Comparison of ENCODE assay signal across 12 cellular contexts in the genomic region with DNA sequence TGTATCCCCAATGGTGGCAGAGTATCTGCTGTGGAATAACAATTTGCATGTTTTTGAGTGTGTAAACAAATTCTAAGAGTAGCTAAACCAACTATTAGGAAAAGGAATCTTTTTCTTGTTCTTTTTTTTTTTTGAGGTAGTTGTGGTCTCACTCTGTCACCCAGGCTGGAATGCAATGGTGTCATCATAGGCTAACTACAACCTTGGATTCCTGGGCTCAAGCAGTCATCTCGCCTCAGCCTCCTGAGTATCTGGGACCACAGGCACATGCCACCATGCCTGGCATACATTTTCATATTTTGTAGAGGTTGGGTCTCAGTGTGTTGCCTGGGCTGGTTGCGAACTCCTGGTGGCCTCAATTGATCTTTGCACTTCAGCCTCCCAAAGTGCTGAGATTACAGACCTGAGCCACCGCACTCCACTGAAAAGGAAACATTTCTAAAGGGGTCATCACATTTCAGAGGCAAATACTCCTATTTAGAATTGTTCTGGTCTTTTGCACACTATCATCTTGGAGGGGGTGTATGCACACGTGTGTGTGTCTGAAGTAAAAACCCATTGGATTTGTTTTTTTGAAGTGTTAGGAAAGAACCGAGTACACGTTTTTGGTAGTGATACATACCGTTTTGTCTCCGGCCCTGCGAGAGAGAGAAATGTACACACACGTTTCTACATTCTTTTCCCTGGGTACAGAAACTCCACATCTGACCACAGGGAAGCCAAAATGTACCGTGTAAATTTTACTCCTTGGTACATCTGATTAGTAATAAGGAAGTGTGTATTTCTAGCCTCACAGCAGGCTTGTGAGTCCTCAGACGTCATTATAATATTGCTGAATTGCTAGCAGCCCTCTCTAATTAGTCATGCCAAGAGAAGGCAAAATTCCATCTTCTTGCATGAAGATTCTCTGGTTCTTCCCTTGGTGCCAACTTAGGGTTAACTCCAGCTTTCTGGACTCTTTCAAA.
DNase-seq lines count a peak whose midpoint lies in the region; ATAC-seq lines count a peak whose summit lies in the region.
"Had no signal": no experiment of that assay in that cellular context is flagged by ENCODE, and none has a peak within 500 bp of the region (broad histone marks: within the 10 kb centered on the region; RNA-seq: fewer than 3 reads in every experiment).

No MANE protein-coding gene starts in this region.

- no peak for ATAC-seq in stimulated activated naive CD8-positive, alpha-beta T cell treated with anti-CD3 and anti-CD28 coated beads, Interleukin-15, Interleukin-2, amounts not matched to agents 100 U/mL and 50 U/mL, for 24 hours
- peak; percentile 32 for ATAC-seq in left colon
- no peak for ATAC-seq in HG03442 (IDR thresholded peaks at IDR 0.05; ENCODE audit: unreplicated experiment)
- ATAC-seq: activated naive CD4-positive, alpha-beta T cell treated with anti-CD3 and anti-CD28 coated beads, Interleukin-2, amount 50 U/mL, for 72 hours had no signal

- H3K9me3 Mint-ChIP-seq in stimulated activated naive CD8-positive, alpha-beta T cell treated with anti-CD3 and anti-CD28 coated beads, Interleukin-15, Interleukin-2, amounts not matched to agents 100 ng/mL and 50 ng/mL, for 24 hours: no peaks in the 10 kb centered on the region

- H3K36me3 ChIP-seq in adipocyte (ENCODE audit: control insufficient read depth, insufficient read depth, low read length, severe bottlenecking): no peaks in the 10 kb centered on the region

- peaks cover 51% of the 10 kb centered on the region for H3K4me1 ChIP-seq in adipocyte (ENCODE audit: control insufficient read depth, insufficient read depth, low read length)

- peaks cover 39% of the 10 kb centered on the region for H3K36me3 Mint-ChIP-seq in stimulated activated naive CD8-positive, alpha-beta T cell treated with anti-CD3 and anti-CD28 coated beads, Interleukin-15, Interleukin-2, amounts not matched to agents 100 ng/mL and 50 ng/mL, for 24 hours (ENCODE audit: low read depth)

- no peaks in the 10 kb centered on the region for H3K27me3 ChIP-seq in adipocyte (replicated peaks; ENCODE audit: control insufficient read depth, insufficient read depth, low read length)

- H3K9me3 ChIP-seq in adipocyte (ENCODE audit: control insufficient read depth, low read length): no peaks in the 10 kb centered on the region

- H3K4me3 ChIP-seq in adipocyte (ENCODE audit: low read length): peak overlapping the region; percentile 35

- DNase-seq in stimulated activated naive CD8-positive, alpha-beta T cell treated with anti-CD3 and anti-CD28 coated beads, Interleukin-15, Interleukin-2, amounts not matched to agents 100 U/mL and 50 U/mL, for 24 hours: no peak
- DNase-seq in adipocyte (ENCODE audit: low read depth) (peak; percentile 78), left colon (no peak), NCI-H1048 (lab: John Stamatoyannopoulos, UW) (no peak), activated gamma-delta T cell (lab: John Stamatoyannopoulos, UW) (no peak)
- no peak for DNase-seq in stimulated activated CD4-positive, alpha-beta T cell treated with anti-CD3 and anti-CD28 coated beads, Interleukin-4, amount 100 ng/mL, for 4 hours
- DNase-seq: H7, NCI-H345, occipital lobe had no signal

- intact Hi-C loops in left colon (cut with DNase I, micrococcal nuclease): no loop called here

- H3K27ac Mint-ChIP-seq in stimulated activated naive CD8-positive, alpha-beta T cell treated with anti-CD3 and anti-CD28 coated beads, Interleukin-15, Interleukin-2, amounts not matched to agents 100 ng/mL and 50 ng/mL, for 24 hours: peak overlapping the region; percentile 29

- H3K4me1 Mint-ChIP-seq in stimulated activated naive CD8-positive, alpha-beta T cell treated with anti-CD3 and anti-CD28 coated beads, Interleukin-15, Interleukin-2, amounts not matched to agents 100 ng/mL and 50 ng/mL, for 24 hours (ENCODE audit: low read depth): peaks cover 84% of the 10 kb centered on the region

- H3K4me3 Mint-ChIP-seq in stimulated activated naive CD8-positive, alpha-beta T cell treated with anti-CD3 and anti-CD28 coated beads, Interleukin-15, Interleukin-2, amounts not matched to agents 100 ng/mL and 50 ng/mL, for 24 hours: no peak overlapping the region

- H3K9ac ChIP-seq in adipocyte (ENCODE audit: low read length): no peak overlapping the region

- no peaks in the 10 kb centered on the region for H3K27me3 Mint-ChIP-seq in stimulated activated naive CD8-positive, alpha-beta T cell treated with anti-CD3 and anti-CD28 coated beads, Interleukin-15, Interleukin-2, amounts not matched to agents 100 ng/mL and 50 ng/mL, for 24 hours
